ENCODE assay signal across 10 cellular contexts in genomic region chr12:113049976-113050742, GRCh38. TPM values are rescaled to one million over a fixed set of nuclear protein-coding genes. Genes with fewer than 3 reads are reported as not detected.
DNase-seq lines count a peak whose midpoint lies in the region; ATAC-seq and TF ChIP-seq lines count a peak whose summit lies in the region.
"Had no signal": no experiment of that assay in that cellular context is flagged by ENCODE, and none has a peak within 500 bp of the region (broad histone marks: within the 10 kb centered on the region; RNA-seq: fewer than 3 reads in every experiment).

No MANE protein-coding gene starts in this region.

- no peaks in the 10 kb centered on the region for H3K36me3 ChIP-seq in WERI-Rb-1

- H3K27me3 ChIP-seq in WERI-Rb-1 (ENCODE audit: insufficient read depth, low read depth, severe bottlenecking): no peaks in the 10 kb centered on the region

- peak overlapping the region; percentile 20; the same call in 1 of the 2 replicates for H3K27ac ChIP-seq in WERI-Rb-1

- TF ChIP-seq CTCF in GM10266 (IDR thresholded peaks at IDR 0.05; ENCODE audit: control insufficient read depth, insufficient read depth, low read depth, missing control alignments) (peak; percentile 64), WERI-Rb-1 (IDR thresholded peaks at IDR 0.05; ENCODE audit: low read depth, low read length) (no peak)

- H3K27me3 Mint-ChIP-seq in naive B cell: no peaks in the 10 kb centered on the region

- peak overlapping the region; percentile 74 to 98 (median 88) for H3K27ac Mint-ChIP-seq in naive B cell

- peak; percentile 67 for DNase-seq in GM10266 (ENCODE audit: extremely low spot score)
- DNase-seq in LoVo (ENCODE audit: low spot score): peak; percentile 18
- no peak for DNase-seq in WERI-Rb-1
- no peak for DNase-seq in naive B cell
- no peak for DNase-seq in NCI-H1694 treated with DMSO at 0.1 percent for 48 hours (lab: John Stamatoyannopoulos, UW)
- DNase-seq: cortex of kidney, T1000 had no signal

- H3K4me1 Mint-ChIP-seq in naive B cell: peaks cover 61 to 70% (median 66%) of the 10 kb centered on the region in 3 donors

- ATAC-seq in naive B cell (ENCODE audit: low read depth in 2 of 2): peak; percentile 35
- no peak for ATAC-seq in HG03520 (IDR thresholded peaks at IDR 0.05; ENCODE audit: unreplicated experiment)
- no peak for ATAC-seq in GM21723 (IDR thresholded peaks at IDR 0.05; ENCODE audit: unreplicated experiment)
- ATAC-seq in HG02678 (IDR thresholded peaks at IDR 0.05; ENCODE audit: unreplicated experiment): no peak

- no peaks in the 10 kb centered on the region for H3K9me3 ChIP-seq in WERI-Rb-1 (ENCODE audit: severe bottlenecking)

- no peaks in the 10 kb centered on the region for H3K36me3 Mint-ChIP-seq in naive B cell

- H3K4me3 Mint-ChIP-seq in naive B cell: peak overlapping the region; percentile 37 to 86 (median 68)

- H3K9me3 Mint-ChIP-seq in naive B cell: no peaks in the 10 kb centered on the region

- H3K4me3 ChIP-seq in WERI-Rb-1 (ENCODE audit: low read depth, low read length): no peak overlapping the region

RNA-seq across cellular contexts. Expression of gene DTX1, which starts 6.4 kb away (rescaled TPM):
- 10 to 100 TPM in 3 of 6 donors, 1 to 10 TPM in 3; 1.9 to 16.8 (median 9.8) TPM for polyA plus RNA-seq in naive B cell (ENCODE audit: low read depth in 6 of 6)

Comparison
In these comparisons a context has a peak if more than half of its experiments do, and no peak if none do; other contexts are left out.
1. DNase-seq: peak in GM10266 (single experiment) and LoVo (single experiment); none in WERI-Rb-1 (single experiment), naive B cell (single experiment) and NCI-H1694 treated with DMSO at 0.1 percent for 48 hours (single experiment).
2. ATAC-seq: peak in naive B cell (2 of 2); none in HG03520 (single experiment), GM21723 (single experiment) and HG02678 (single experiment).